Comparison of ENCODE assay signal across 10 cellular contexts in genomic region chr22:28989035-28989464, GRCh38.
DNase-seq lines count a peak whose midpoint lies in the region; ATAC-seq lines count a peak whose summit lies in the region.
"Had no signal": no experiment of that assay in that cellular context is flagged by ENCODE, and none has a peak within 500 bp of the region (broad histone marks: within the 10 kb centered on the region; RNA-seq: fewer than 3 reads in every experiment).

No MANE protein-coding gene starts in this region.

- DNase-seq in MG63 (peak; percentile 46), amniotic epithelial cell (ENCODE audit: low read depth) (peak; percentile 72), iris pigment epithelial cell (ENCODE audit: low read depth) (peak; percentile 10)
- peak; percentile 7 for DNase-seq in stimulated activated CD4-positive, alpha-beta T cell treated with anti-CD3 and anti-CD28 coated beads, Interleukin-4, amount 100 ng/mL, for 1 hour
- no peak for DNase-seq in activated effector memory CD4-positive, alpha-beta T cell treated with Interleukin-2 at 50 U/mL for 16 hours
- DNase-seq: CD8-positive, alpha-beta memory T cell; RPMI8226 had no signal

- H3K9me3 ChIP-seq in MG63, result no peaks in the 10 kb centered on the region

- no peak overlapping the region for H3K4me3 ChIP-seq in MG63
- H3K4me3 ChIP-seq: HAP-1 had no signal

- peaks cover 3% of the 10 kb centered on the region for H3K36me3 ChIP-seq in MG63

- H3K27me3 ChIP-seq in MG63, result no peaks in the 10 kb centered on the region

- ATAC-seq in GM21619 (IDR thresholded peaks at IDR 0.05; ENCODE audit: unreplicated experiment), result no peak
- ATAC-seq in HG03342 (IDR thresholded peaks at IDR 0.05; ENCODE audit: unreplicated experiment), result no peak
